ENCODE assay signal across 30 cellular contexts in genomic region chr2:211170843-211171242, GRCh38.
"Had no signal": no experiment of that assay in that cellular context is flagged by ENCODE, and none has a peak within 500 bp of the region (broad histone marks: within the 10 kb centered on the region; RNA-seq: fewer than 3 reads in every experiment).

No MANE protein-coding gene starts in this region.

- H3K4me1 ChIP-seq: pancreas, psoas muscle, spleen, suprapubic skin, tibial nerve, upper lobe of left lung, vagina had no signal

- H3K4me3 ChIP-seq: pancreas, psoas muscle, skin epidermis, smooth muscle cell, spleen, suprapubic skin, testis, tibial nerve, upper lobe of left lung, vagina had no signal

- ATAC-seq: naive thymus-derived CD8-positive, alpha-beta T cell; natural killer cell treated with Interleukin-12 subunit alpha and Interleukin-12 subunit beta and Interleukin-15 and Interleukin-18, amount 100 ng/mL, for 72 hours; pancreas; psoas muscle; right cardiac atrium; sciatic nerve; stimulated activated memory B cell treated with anti-CD40 and anti-IgM and Interleukin-4, amounts not matched to agents 10 μg/mL and 1 μg/mL and 100 μg/mL, for 72 hours; stimulated activated naive CD8-positive, alpha-beta T cell treated with anti-CD3 and anti-CD28 coated beads, Interleukin-15, amount 100 ng/mL, for 72 hours; stimulated activated naive CD8-positive, alpha-beta T cell treated with anti-CD3 and anti-CD28 coated beads, Interleukin-15, Interleukin-2, amounts not matched to agents 100 U/mL and 50 U/mL, for 24 hours had no signal

- H3K27me3 ChIP-seq: neutrophil, pancreas, spleen, suprapubic skin, testis, tibial nerve, upper lobe of left lung, vagina had no signal

- FAIRE-seq: pancreas, urothelium cell line had no signal

- DNase-seq: naive thymus-derived CD8-positive, alpha-beta T cell; nephron progenitor cell; nucleus accumbens; pancreas; posterior cingulate gyrus; psoas muscle; right cardiac atrium; spleen; stimulated activated CD4-positive, alpha-beta T cell treated with anti-CD3 and anti-CD28 coated beads, Interleukin-12 subunit alpha, Interleukin-12 subunit beta, amount 100 ng/mL, for 4 hours; stimulated activated CD4-positive, alpha-beta T cell treated with anti-CD3 and anti-CD28 coated beads, Interleukin-1b, Interleukin-23, amount 100 ng/mL, for 48 hours; stimulated activated CD4-positive, alpha-beta T cell treated with anti-CD3 and anti-CD28 coated beads, Interleukin-4, amount 100 ng/mL, for 1 hour; stimulated activated CD4-positive, alpha-beta T cell treated with anti-CD3 and anti-CD28 coated beads, Interleukin-4, amount 100 ng/mL, for 4 hours; stimulated activated CD8-positive, alpha-beta memory T cell treated with anti-CD3 and anti-CD28 coated beads, Interleukin-4, amount 100 ng/mL, for 48 hours; stimulated activated naive CD4-positive, alpha-beta T cell; stimulated activated naive CD8-positive, alpha-beta T cell treated with anti-CD3 and anti-CD28 coated beads, Interleukin-15, amount 100 ng/mL, for 72 hours; stimulated activated naive CD8-positive, alpha-beta T cell treated with anti-CD3 and anti-CD28 coated beads, Interleukin-15, Interleukin-2, amounts not matched to agents 100 U/mL and 50 U/mL, for 24 hours; substantia nigra; testis; trophoblast cell; upper lobe of left lung had no signal

- H3K36me3 ChIP-seq: neutrophil, pancreas, spleen, suprapubic skin, tibial nerve, upper lobe of left lung, vagina had no signal

- H3K4me2 ChIP-seq: smooth muscle cell had no signal

- H3K9me3 ChIP-seq: neutrophil, pancreas, psoas muscle, spleen, suprapubic skin, testis, tibial nerve, upper lobe of left lung, vagina had no signal

- H3K27ac ChIP-seq: neutrophil, pancreas, psoas muscle, skin epidermis, spleen, suprapubic skin, testis, tibial nerve, upper lobe of left lung, vagina had no signal
